17 cellular contexts compared by ENCODE assay signal in the genomic region with DNA sequence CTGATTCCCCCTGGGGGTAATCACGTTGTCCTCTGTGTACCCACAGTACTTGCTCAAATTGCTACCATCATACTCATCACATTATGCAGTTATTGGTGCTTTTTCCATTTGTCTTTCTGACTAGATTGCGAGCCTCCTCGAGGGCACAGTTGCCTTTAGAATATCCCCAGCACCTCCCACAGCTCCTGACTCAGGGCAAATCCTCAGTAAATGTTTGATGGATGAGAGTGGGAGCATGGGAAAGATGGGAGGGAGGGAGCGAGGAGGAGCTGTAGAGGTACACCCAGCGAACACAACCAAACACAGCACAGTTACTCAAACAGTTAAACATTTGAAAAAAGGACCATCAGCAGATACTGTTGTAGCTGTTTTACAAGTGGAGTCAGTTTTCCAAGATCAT. TPM values are rescaled to one million over a fixed set of nuclear protein-coding genes. Genes with fewer than 3 reads are reported as not detected.
"Had no signal": no experiment of that assay in that cellular context is flagged by ENCODE, and none has a peak within 500 bp of the region (broad histone marks: within the 10 kb centered on the region; RNA-seq: fewer than 3 reads in every experiment).

No MANE protein-coding gene starts in this region.

- DNase-seq: activated CD4-positive, alpha-beta memory T cell treated with anti-CD3 and anti-CD28 coated beads for 36 hours; activated CD4-positive, CD25-positive, alpha-beta regulatory T cell treated with anti-CD3 and anti-CD28 coated beads, Interleukin-2, amount 50 U/mL, for 72 hours; activated T-cell treated with anti-CD3 and anti-CD28 coated beads, Interleukin-2, amount 50 U/mL, for 48 hours; heart right ventricle; left ventricle myocardium superior; occipital lobe; sigmoid colon; stimulated activated CD4-positive, alpha-beta T cell treated with anti-CD3 and anti-CD28 coated beads, Interleukin-12 subunit alpha, Interleukin-12 subunit beta, amount 100 ng/mL, for 4 hours; T-helper 9 cell; testis; upper lobe of right lung had no signal

- H3K27me3 ChIP-seq: ascending aorta, sigmoid colon, testis, upper lobe of right lung had no signal

- H3K27ac Mint-ChIP-seq: activated CD4-positive, alpha-beta memory T cell treated with anti-CD3 and anti-CD28 coated beads for 36 hours; stimulated activated naive CD8-positive, alpha-beta T cell treated with anti-CD3 and anti-CD28 coated beads, Interleukin-15, Interleukin-2, amounts not matched to agents 100 ng/mL and 50 ng/mL, for 24 hours had no signal

- ATAC-seq: heart right ventricle, left ventricle myocardium superior, upper lobe of right lung had no signal

- H3K4me1 ChIP-seq: ascending aorta, prostate gland, sigmoid colon, testis, upper lobe of right lung had no signal

- H3K36me3 ChIP-seq: ascending aorta, heart right ventricle, prostate gland, sigmoid colon, upper lobe of right lung had no signal

- H3K4me3 ChIP-seq: ascending aorta, heart right ventricle, prostate gland, sigmoid colon, testis, upper lobe of right lung had no signal

- H3K27me3 Mint-ChIP-seq: activated CD4-positive, alpha-beta memory T cell treated with anti-CD3 and anti-CD28 coated beads for 36 hours; stimulated activated naive CD8-positive, alpha-beta T cell treated with anti-CD3 and anti-CD28 coated beads, Interleukin-15, Interleukin-2, amounts not matched to agents 100 ng/mL and 50 ng/mL, for 24 hours had no signal

- H3K27ac ChIP-seq: ascending aorta, heart right ventricle, prostate gland, sigmoid colon, testis, upper lobe of right lung had no signal

- H3K9me3 Mint-ChIP-seq: activated CD4-positive, alpha-beta memory T cell treated with anti-CD3 and anti-CD28 coated beads for 36 hours; stimulated activated naive CD8-positive, alpha-beta T cell treated with anti-CD3 and anti-CD28 coated beads, Interleukin-15, Interleukin-2, amounts not matched to agents 100 ng/mL and 50 ng/mL, for 24 hours had no signal

- H3K4me3 Mint-ChIP-seq: activated CD4-positive, alpha-beta memory T cell treated with anti-CD3 and anti-CD28 coated beads for 36 hours; stimulated activated naive CD8-positive, alpha-beta T cell treated with anti-CD3 and anti-CD28 coated beads, Interleukin-15, Interleukin-2, amounts not matched to agents 100 ng/mL and 50 ng/mL, for 24 hours had no signal

- FAIRE-seq: frontal cortex, keratinocyte had no signal

- H3K9me3 ChIP-seq: ascending aorta, heart right ventricle, prostate gland, sigmoid colon, testis, upper lobe of right lung had no signal

- H3K36me3 Mint-ChIP-seq: activated CD4-positive, alpha-beta memory T cell treated with anti-CD3 and anti-CD28 coated beads for 36 hours had no signal

RNA-seq across cellular contexts. Expression of a gene that starts 27.9 kb away (rescaled TPM):
- total RNA-seq: ascending aorta, fibroblast of lung had no signal
